Comparison of ENCODE assay signal across 8 cellular contexts in genomic region chrX:48696301-48697181, GRCh38. TPM values are rescaled to one million over a fixed set of nuclear protein-coding genes. Genes with fewer than 3 reads are reported as not detected.
DNase-seq lines count a peak whose midpoint lies in the region; ATAC-seq and FAIRE-seq lines count a peak whose summit lies in the region.

Gene SUV39H1, plus strand, starts transcription at chrX:48696734. Its CDS starts 51 bp downstream, at chrX:48696785.

- H3K27me3 Mint-ChIP-seq in T-helper 17 cell = no peaks in the 10 kb centered on the region

- peak within 1 kb of the TSS; percentile 99 for H3K27ac Mint-ChIP-seq in T-helper 17 cell

- intact Hi-C loops in left ventricle myocardium superior (cut with micrococcal nuclease) = no loop called here

- H3K4me3 Mint-ChIP-seq in T-helper 17 cell = peak within 1 kb of the TSS; percentile 94

- ATAC-seq in HG02970 (IDR thresholded peaks at IDR 0.05; ENCODE audit: low FRiP score, unreplicated experiment) (peak; percentile 63), T-helper 17 cell (peak; percentile 96), left ventricle myocardium superior (peak; percentile 99)

- no peaks in the 10 kb centered on the region for H3K9me3 ChIP-seq in T-helper 17 cell (ENCODE audit: control insufficient read depth, low read length, poor library complexity, severe bottlenecking)

- DNase-seq in GM18507 (ENCODE audit: extremely low spot score, insufficient read length, low read depth) = peak; percentile 76
- peak; percentile 37 for DNase-seq in NCI-H187 treated with DMSO at 0.1 percent for 48 hours (lab: John Stamatoyannopoulos, UW)
- peak; percentile 76 to 81 (median 80) for DNase-seq in T-helper 17 cell
- peak; percentile 18 to 90 (median 74) for DNase-seq in amygdala (lab: John Stamatoyannopoulos, UW)
- peak; percentile 93 for DNase-seq in left ventricle myocardium superior
- DNase-seq in pulmonary artery endothelial cell (ENCODE audit: low read depth, low spot score) = peak; percentile 43
- DNase-seq in urothelium cell line (ENCODE audit: low spot score) = peak; percentile 95

- peak; percentile 97 for FAIRE-seq in GM18507 (lab: Jason Lieb, UNC)
- no peak for FAIRE-seq in urothelium cell line (lab: Jason Lieb, UNC)

- peaks cover 2% of the 10 kb centered on the region for H3K36me3 Mint-ChIP-seq in T-helper 17 cell (ENCODE audit: low read depth)

- H3K4me1 Mint-ChIP-seq in T-helper 17 cell = peaks cover 12% of the 10 kb centered on the region

RNA-seq across cellular contexts. Expression of gene SUV39H1, which starts in this region (rescaled TPM):
- 1 to 10 TPM; 5.8 to 6.4 TPM for total RNA-seq in T-helper 17 cell
- total RNA-seq in left ventricle myocardium superior = 2.4 TPM
- total RNA-seq in pulmonary artery endothelial cell = 8.0 and 12.2 TPM in 2 replicates

Comparison
In these comparisons a context has a peak if more than half of its experiments do, and no peak if none do; other contexts are left out.
1. Peak in every context shown above with its lines: DNase-seq and ATAC-seq.
2. DNase-seq: peak in every context shown above with its lines; median percentile 95 in urothelium cell line; 93 in left ventricle myocardium superior; 80 in T-helper 17 cell; 76 in GM18507; 74 in amygdala; 43 in pulmonary artery endothelial cell; 37 in NCI-H187 treated with DMSO at 0.1 percent for 48 hours.